In the genomic region with DNA sequence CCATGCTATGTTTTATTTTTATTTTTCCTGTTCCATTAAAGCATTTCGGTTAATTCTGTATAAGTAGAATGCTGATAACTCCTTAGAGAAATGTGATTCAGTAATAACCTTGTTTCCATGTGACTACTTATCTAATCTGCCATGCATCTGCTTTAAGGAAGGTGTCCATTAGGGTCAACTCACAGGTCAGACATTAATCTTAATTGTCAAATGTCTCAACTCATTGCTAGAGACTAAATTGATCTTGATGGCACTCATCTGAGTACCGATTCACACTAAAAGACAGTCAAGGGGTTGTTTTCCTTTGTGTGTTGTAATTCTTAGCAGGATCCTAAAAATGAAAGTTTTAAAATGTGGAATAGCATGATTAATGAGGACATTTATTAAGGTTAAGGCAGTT, we compare ENCODE assay signal across 2 cellular contexts.
TF ChIP-seq lines count a peak whose summit lies in the region.

No MANE protein-coding gene starts in this region.

TF ChIP-seq in HCT116, 20 proteins besides CTCF, POLR2A, EP300 and RAD21:
- TF ChIP-seq EZH2 (IDR thresholded peaks at IDR 0.05): no peak
- TF ChIP-seq TCF7L2 (IDR thresholded peaks at IDR 0.05; ENCODE audit: borderline replicate concordance, extremely low read depth, insufficient read depth, insufficient read length): no peak
- no peak for TF ChIP-seq ELF1 (IDR thresholded peaks at IDR 0.05; ENCODE audit: borderline replicate concordance, low read depth)
- no peak for TF ChIP-seq FOSL1 (IDR thresholded peaks at IDR 0.05; ENCODE audit: low read depth)

TF ChIP-seq in SK-N-SH treated with all-trans-retinoic acid at 6 μM for 48 hours, 23 proteins besides CTCF, POLR2A, EP300 and RAD21:
- no peak for TF ChIP-seq ARNTL (CRISPR knock-in tag; IDR thresholded peaks at IDR 0.05; ENCODE audit: borderline replicate concordance, low read depth)
- no peak for TF ChIP-seq ZFP30 (CRISPR knock-in tag; IDR thresholded peaks at IDR 0.05)
- peak; percentile 55 for TF ChIP-seq ISL1 (CRISPR knock-in tag; IDR thresholded peaks at IDR 0.05)
TF ChIP-seq in SK-N-SH treated with all-trans-retinoic acid at 6 μM for 48 hours: peak in this region for 1.
